Comparison of ENCODE assay signal across 2 cellular contexts in genomic region chr2:215511454-215512346, GRCh38.
TF ChIP-seq lines count a peak whose summit lies in the region.

No MANE protein-coding gene starts in this region.

TF ChIP-seq in IMR-90, 13 proteins besides CTCF, POLR2A, EP300 and RAD21:
- TF ChIP-seq NFE2L2 (IDR thresholded peaks at IDR 0.05; ENCODE audit: low read depth, low read length) (no peak), BHLHE40 (IDR thresholded peaks at IDR 0.05; ENCODE audit: low read depth, low read length) (no peak), SMC3 (IDR thresholded peaks at IDR 0.05; ENCODE audit: low read depth, low read length) (no peak), MAFK (IDR thresholded peaks at IDR 0.05; ENCODE audit: low read depth, low read length) (no peak)

TF ChIP-seq in GM12878, 131 proteins besides CTCF, POLR2A, EP300 and RAD21:
- no peak for TF ChIP-seq REST (IDR thresholded peaks at IDR 0.05; ENCODE audit: low read depth, low read length)
- no peak for TF ChIP-seq ATF3 (IDR thresholded peaks at IDR 0.05; ENCODE audit: borderline replicate concordance, extremely low read depth, low read depth, low read length)
- TF ChIP-seq ZNF24 (IDR thresholded peaks at IDR 0.05): peak; percentile 94
